Comparison of ENCODE assay signal across 9 cellular contexts in the genomic region with DNA sequence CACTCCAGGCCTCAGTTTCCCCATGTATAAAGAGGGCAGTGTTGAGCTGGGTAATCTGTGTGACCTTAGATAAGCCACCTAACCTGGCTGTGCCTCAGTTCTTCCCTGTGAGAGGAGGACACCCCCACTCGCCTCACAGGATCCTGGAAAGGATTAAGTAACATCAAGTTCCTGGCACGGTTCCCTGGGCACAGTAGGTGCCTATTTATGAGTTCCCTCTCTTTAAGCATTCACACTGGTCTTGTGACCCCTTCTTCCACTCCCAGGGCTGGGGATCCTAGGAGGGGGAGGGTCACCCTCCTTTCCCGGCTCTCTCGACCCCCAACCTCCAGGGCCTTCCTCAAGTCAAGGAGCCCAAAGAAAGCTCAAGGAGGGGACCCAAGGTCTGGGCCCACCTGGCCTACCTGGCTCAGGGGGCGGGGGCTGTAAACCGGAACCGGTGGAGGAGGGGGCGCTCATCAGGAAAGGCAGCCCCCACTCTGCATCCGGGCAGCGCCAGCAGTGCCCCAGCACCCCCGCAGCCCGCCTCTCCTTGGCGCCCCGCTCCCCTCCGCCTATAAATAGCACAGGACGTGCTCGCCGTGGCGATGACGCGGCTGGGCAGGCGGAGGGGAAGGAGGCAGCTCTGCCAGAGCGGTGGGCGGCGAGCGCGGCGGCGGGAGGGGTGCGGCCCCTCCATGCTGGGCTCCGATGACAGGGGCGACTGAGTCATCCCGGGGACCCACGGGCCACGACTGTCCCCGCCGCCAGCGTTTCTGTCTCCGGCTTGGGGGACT. TPM values are rescaled to one million over a fixed set of nuclear protein-coding genes. Genes with fewer than 3 reads are reported as not detected.
DNase-seq lines count a peak whose midpoint lies in the region; ATAC-seq, FAIRE-seq and TF ChIP-seq lines count a peak whose summit lies in the region.
"Had no signal": no experiment of that assay in that cellular context is flagged by ENCODE, and none has a peak within 500 bp of the region (broad histone marks: within the 10 kb centered on the region; RNA-seq: fewer than 3 reads in every experiment).

No MANE protein-coding gene starts in this region.

- peak overlapping the region; percentile 28 to 58 (median 49) for H3K27ac ChIP-seq in esophagus squamous epithelium

- intact Hi-C loops in esophagus squamous epithelium (cut with DNase I) (no loop called here), natural killer cell (cut with micrococcal nuclease) (no loop called here)

- peak; percentile 44 to 68 for DNase-seq in AML-193 (lab: John Stamatoyannopoulos, UW)
- peak; percentile 52 for DNase-seq in NAMALWA (ENCODE audit: low spot score)
- peak; percentile 78 for DNase-seq in activated T-cell treated with anti-CD3 and anti-CD28 coated beads, Interleukin-2, amount 50 U/mL, for 1 hour
- DNase-seq in esophagus squamous epithelium (lab: John Stamatoyannopoulos, UW): no peak
- peak; percentile 69 for DNase-seq in natural killer cell
- peak; percentile 32 for DNase-seq in stimulated activated naive B cell treated with anti-CD40 and anti-IgM and Interleukin-4, amounts not matched to agents 10 μg/mL and 1 μg/mL and 100 μg/mL, for 72 hours
- DNase-seq in D721Med (ENCODE audit: insufficient read length, low spot score): no peak
- DNase-seq in GF-D8 (lab: John Stamatoyannopoulos, UW): no peak

- peak overlapping the region; percentile 12 to 65 (median 42) for H3K4me3 ChIP-seq in esophagus squamous epithelium

- H3K36me3 ChIP-seq in esophagus squamous epithelium: peaks cover 5 to 9% (median 7%) of the 10 kb centered on the region in 3 donors

- H3K9me3 Mint-ChIP-seq in natural killer cell: no peaks in the 10 kb centered on the region
- no peaks in the 10 kb centered on the region for H3K9me3 Mint-ChIP-seq in stimulated activated naive B cell treated with anti-CD40 and anti-IgM and Interleukin-4, amounts not matched to agents 10 μg/mL and 1 μg/mL and 100 μg/mL, for 72 hours

- H3K4me3 Mint-ChIP-seq in natural killer cell: peak overlapping the region; percentile 25
- peak overlapping the region; percentile 52 to 62 for H3K4me3 Mint-ChIP-seq in stimulated activated naive B cell treated with anti-CD40 and anti-IgM and Interleukin-4, amounts not matched to agents 10 μg/mL and 1 μg/mL and 100 μg/mL, for 72 hours

- WGBS in esophagus squamous epithelium, 2 donors: 9 to 13% methylated on average over 2 to 4 of the region's 39 CpGs

- no peak for TF ChIP-seq CTCF in esophagus squamous epithelium (IDR thresholded peaks at IDR 0.05)
- TF ChIP-seq CTCF in natural killer cell (IDR thresholded peaks at IDR 0.05): no peak
- TF ChIP-seq CTCF in D721Med (IDR thresholded peaks at IDR 0.05; ENCODE audit: insufficient read depth, missing control alignments): no peak

- H3K27me3 ChIP-seq in esophagus squamous epithelium: peaks cover 0 to 23% (median 0%) of the 10 kb centered on the region in 4 donors

- peaks cover 0 to 14% of the 10 kb centered on the region in 2 donors for H3K4me1 Mint-ChIP-seq in natural killer cell
- peaks cover 26 to 51% of the 10 kb centered on the region in 2 donors for H3K4me1 Mint-ChIP-seq in stimulated activated naive B cell treated with anti-CD40 and anti-IgM and Interleukin-4, amounts not matched to agents 10 μg/mL and 1 μg/mL and 100 μg/mL, for 72 hours

- H3K4me1 ChIP-seq in esophagus squamous epithelium: peaks cover 18 to 52% (median 19%) of the 10 kb centered on the region in 3 donors

- ATAC-seq in natural killer cell: peak; percentile 74 to 93 (median 81)
- peak; percentile 51 to 65 for ATAC-seq in stimulated activated naive B cell treated with anti-CD40 and anti-IgM and Interleukin-4, amounts not matched to agents 10 μg/mL and 1 μg/mL and 100 μg/mL, for 72 hours (replicated peaks)

- peaks cover 0 to 15% of the 10 kb centered on the region in 2 donors for H3K27me3 Mint-ChIP-seq in natural killer cell (ENCODE audit: low read depth in 2 of 2)
- H3K27me3 Mint-ChIP-seq in stimulated activated naive B cell treated with anti-CD40 and anti-IgM and Interleukin-4, amounts not matched to agents 10 μg/mL and 1 μg/mL and 100 μg/mL, for 72 hours: peaks cover 16 to 22% of the 10 kb centered on the region in 2 donors

- H3K36me3 Mint-ChIP-seq in natural killer cell: no peaks in the 10 kb centered on the region
- peaks cover 5 to 9% of the 10 kb centered on the region in 2 donors for H3K36me3 Mint-ChIP-seq in stimulated activated naive B cell treated with anti-CD40 and anti-IgM and Interleukin-4, amounts not matched to agents 10 μg/mL and 1 μg/mL and 100 μg/mL, for 72 hours

- TF ChIP-seq POLR2A in esophagus squamous epithelium (IDR thresholded peaks at IDR 0.05): no peak

- H3K27ac Mint-ChIP-seq in natural killer cell: peak overlapping the region in 1 of 2 donors; percentile 86
- peak overlapping the region; percentile 59 for H3K27ac Mint-ChIP-seq in stimulated activated naive B cell treated with anti-CD40 and anti-IgM and Interleukin-4, amounts not matched to agents 10 μg/mL and 1 μg/mL and 100 μg/mL, for 72 hours

- no peaks in the 10 kb centered on the region for H3K9me3 ChIP-seq in esophagus squamous epithelium

- FAIRE-seq in D721Med (lab: Jason Lieb, UNC): no peak

RNA-seq across cellular contexts. Expression of a gene that starts 9.4 kb away (rescaled TPM):
- 1,000 to 10,000 TPM; 1,949 to 3,028 (median 2,392) TPM for total RNA-seq in esophagus squamous epithelium
- total RNA-seq in natural killer cell: 1,000 to 10,000 TPM; 1,182 to 1,484 (median 1,482) TPM

RNA-seq across cellular contexts. Expression of a gene that starts 12.0 kb away (rescaled TPM):
- total RNA-seq in esophagus squamous epithelium (1 to 10 TPM in 2 of 4 donors, under 1 TPM in 2; 0.53 to 3.6 (median 0.99) TPM), natural killer cell (10 to 100 TPM; 23.7 to 28.5 (median 28.1) TPM)

RNA-seq across cellular contexts. Expression of a gene that starts 16.2 kb away (rescaled TPM):
- total RNA-seq in esophagus squamous epithelium: under 1 TPM in 2 of 4 donors, not detected in 2; 0.18 to 0.19 TPM
- total RNA-seq in natural killer cell: not detected

RNA-seq across cellular contexts. Expression of a gene that starts 43.5 kb away (rescaled TPM):
- total RNA-seq in esophagus squamous epithelium (not detected), natural killer cell (under 1 TPM in 1 of 3 donors, not detected in 2; 0.33 TPM)
- total RNA-seq: subcutaneous adipose tissue had no signal

RNA-seq across cellular contexts. Expression of a gene that starts 58.1 kb away (rescaled TPM):
- total RNA-seq in esophagus squamous epithelium (1 to 10 TPM; 1.2 to 7.2 (median 4.6) TPM), natural killer cell (10 to 100 TPM in 2 of 3 donors, 1 to 10 TPM in 1; 5.7 to 53.6 (median 15.9) TPM)

Comparison
In these comparisons a context has a peak if more than half of its experiments do, and no peak if none do; other contexts are left out.
1. DNase-seq: peak in AML-193 (2 of 2), NAMALWA (single experiment), activated T-cell treated with anti-CD3 and anti-CD28 coated beads, Interleukin-2, amount 50 U/mL, for 1 hour (single experiment), natural killer cell (single experiment) and stimulated activated naive B cell treated with anti-CD40 and anti-IgM and Interleukin-4, amounts not matched to agents 10 μg/mL and 1 μg/mL and 100 μg/mL, for 72 hours (single experiment); none in esophagus squamous epithelium (single experiment), D721Med (single experiment) and GF-D8 (single experiment).
2. RNA of a gene that starts 12.0 kb away (total RNA-seq): 23.7 to 28.5 TPM in natural killer cell; 0.53 to 3.6 TPM in esophagus squamous epithelium; every median in the first group is over 4 times any median in the second.